In the genomic region with DNA sequence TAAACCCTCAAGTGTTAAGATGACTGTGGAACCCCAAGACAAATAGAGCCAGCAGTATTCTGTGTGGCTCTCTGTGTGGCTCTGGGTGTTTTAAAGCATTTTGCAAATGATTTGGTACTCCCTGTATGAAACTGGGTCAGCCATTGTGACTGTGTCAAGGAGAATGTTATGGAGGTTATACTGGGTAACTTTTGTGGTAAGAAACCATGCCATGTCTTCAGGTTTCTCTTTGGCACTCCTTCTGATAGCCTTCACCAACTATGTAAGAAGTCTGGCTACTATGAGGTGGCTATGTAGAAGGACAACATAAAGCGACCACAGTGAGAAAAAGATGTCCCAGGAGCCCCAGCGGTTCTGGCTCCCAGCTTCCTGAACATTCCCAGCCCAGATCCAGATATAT, we compare ENCODE assay signal across 1 cellular context.
TF ChIP-seq lines count a peak whose summit lies in the region.

No MANE protein-coding gene starts in this region.

TF ChIP-seq in GM23338, 12 proteins besides CTCF, POLR2A, EP300 and RAD21 (continued from another document):
- TF ChIP-seq, protein P1, sequence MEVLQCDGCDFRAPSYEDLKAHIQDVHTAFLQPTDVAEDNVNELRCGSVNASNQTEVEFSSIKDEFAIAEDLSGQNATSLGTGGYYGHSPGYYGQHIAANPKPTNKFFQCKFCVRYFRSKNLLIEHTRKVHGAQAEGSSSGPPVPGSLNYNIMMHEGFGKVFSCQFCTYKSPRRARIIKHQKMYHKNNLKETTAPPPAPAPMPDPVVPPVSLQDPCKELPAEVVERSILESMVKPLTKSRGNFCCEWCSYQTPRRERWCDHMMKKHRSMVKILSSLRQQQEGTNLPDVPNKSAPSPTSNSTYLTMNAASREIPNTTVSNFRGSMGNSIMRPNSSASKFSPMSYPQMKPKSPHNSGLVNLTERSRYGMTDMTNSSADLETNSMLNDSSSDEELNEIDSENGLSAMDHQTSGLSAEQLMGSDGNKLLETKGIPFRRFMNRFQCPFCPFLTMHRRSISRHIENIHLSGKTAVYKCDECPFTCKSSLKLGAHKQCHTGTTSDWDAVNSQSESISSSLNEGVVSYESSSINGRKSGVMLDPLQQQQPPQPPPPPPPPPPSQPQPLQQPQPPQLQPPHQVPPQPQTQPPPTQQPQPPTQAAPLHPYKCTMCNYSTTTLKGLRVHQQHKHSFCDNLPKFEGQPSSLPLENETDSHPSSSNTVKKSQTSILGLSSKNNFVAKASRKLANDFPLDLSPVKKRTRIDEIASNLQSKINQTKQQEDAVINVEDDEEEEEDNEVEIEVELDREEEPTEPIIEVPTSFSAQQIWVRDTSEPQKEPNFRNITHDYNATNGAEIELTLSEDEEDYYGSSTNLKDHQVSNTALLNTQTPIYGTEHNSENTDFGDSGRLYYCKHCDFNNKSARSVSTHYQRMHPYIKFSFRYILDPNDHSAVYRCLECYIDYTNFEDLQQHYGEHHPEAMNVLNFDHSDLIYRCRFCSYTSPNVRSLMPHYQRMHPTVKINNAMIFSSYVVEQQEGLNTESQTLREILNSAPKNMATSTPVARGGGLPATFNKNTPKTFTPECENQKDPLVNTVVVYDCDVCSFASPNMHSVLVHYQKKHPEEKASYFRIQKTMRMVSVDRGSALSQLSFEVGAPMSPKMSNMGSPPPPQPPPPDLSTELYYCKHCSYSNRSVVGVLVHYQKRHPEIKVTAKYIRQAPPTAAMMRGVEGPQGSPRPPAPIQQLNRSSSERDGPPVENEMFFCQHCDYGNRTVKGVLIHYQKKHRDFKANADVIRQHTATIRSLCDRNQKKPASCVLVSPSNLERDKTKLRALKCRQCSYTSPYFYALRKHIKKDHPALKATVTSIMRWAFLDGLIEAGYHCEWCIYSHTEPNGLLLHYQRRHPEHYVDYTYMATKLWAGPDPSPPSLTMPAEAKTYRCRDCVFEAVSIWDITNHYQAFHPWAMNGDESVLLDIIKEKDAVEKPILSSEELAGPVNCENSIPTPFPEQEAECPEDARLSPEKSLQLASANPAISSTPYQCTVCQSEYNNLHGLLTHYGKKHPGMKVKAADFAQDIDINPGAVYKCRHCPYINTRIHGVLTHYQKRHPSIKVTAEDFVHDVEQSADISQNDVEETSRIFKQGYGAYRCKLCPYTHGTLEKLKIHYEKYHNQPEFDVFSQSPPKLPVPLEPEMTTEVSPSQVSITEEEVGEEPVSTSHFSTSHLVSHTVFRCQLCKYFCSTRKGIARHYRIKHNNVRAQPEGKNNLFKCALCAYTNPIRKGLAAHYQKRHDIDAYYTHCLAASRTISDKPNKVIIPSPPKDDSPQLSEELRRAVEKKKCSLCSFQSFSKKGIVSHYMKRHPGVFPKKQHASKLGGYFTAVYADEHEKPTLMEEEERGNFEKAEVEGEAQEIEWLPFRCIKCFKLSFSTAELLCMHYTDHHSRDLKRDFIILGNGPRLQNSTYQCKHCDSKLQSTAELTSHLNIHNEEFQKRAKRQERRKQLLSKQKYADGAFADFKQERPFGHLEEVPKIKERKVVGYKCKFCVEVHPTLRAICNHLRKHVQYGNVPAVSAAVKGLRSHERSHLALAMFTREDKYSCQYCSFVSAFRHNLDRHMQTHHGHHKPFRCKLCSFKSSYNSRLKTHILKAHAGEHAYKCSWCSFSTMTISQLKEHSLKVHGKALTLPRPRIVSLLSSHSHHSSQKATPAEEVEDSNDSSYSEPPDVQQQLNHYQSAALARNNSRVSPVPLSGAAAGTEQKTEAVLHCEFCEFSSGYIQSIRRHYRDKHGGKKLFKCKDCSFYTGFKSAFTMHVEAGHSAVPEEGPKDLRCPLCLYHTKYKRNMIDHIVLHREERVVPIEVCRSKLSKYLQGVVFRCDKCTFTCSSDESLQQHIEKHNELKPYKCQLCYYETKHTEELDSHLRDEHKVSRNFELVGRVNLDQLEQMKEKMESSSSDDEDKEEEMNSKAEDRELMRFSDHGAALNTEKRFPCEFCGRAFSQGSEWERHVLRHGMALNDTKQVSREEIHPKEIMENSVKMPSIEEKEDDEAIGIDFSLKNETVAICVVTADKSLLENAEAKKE (CRISPR knock-in tag; IDR thresholded peaks at IDR 0.05): no peak
- TF ChIP-seq JUNB (IDR thresholded peaks at IDR 0.05; ENCODE audit: unreplicated experiment) (no peak), ZNF114 (CRISPR knock-in tag; IDR thresholded peaks at IDR 0.05) (no peak)
TF ChIP-seq in GM23338: peak in this region for 0.
